Comparison of ENCODE assay signal across 13 cellular contexts in genomic region chr11:88420165-88420781, GRCh38.
A peak's percentile ranks its signal among the peaks of the same experiment; 100 is the strongest.
DNase-seq lines count a peak whose midpoint lies in the region; ATAC-seq and TF ChIP-seq lines count a peak whose summit lies in the region.
"Had no signal": no experiment of that assay in that cellular context is flagged by ENCODE, and none has a peak within 500 bp of the region (broad histone marks: within the 10 kb centered on the region; RNA-seq: fewer than 3 reads in every experiment).

No MANE protein-coding gene starts in this region.

- WGBS in testis, 2 donors: 59 to 60% methylated on average over 7 of the region's 7 CpGs

- no peaks in the 10 kb centered on the region for H3K27me3 ChIP-seq in testis

- DNase-seq in T-helper 2 cell treated with Interferon-gamma antibody and Interleukin-4, amounts not matched to agents 5 μg/mL and 100 μg/mL, for 36 hours (ENCODE audit: low spot score): no peak
- DNase-seq in T-helper 2 cell (no peak), immature natural killer cell (no peak), testis (peak; percentile 16), NCI-H1417 (lab: John Stamatoyannopoulos, UW) (no peak), DMS114 treated with DMSO at 0.1 percent for 48 hours (lab: John Stamatoyannopoulos, UW; ENCODE audit: unreplicated experiment) (no peak), SW 1271 (lab: John Stamatoyannopoulos, UW) (no peak)
- DNase-seq in activated naive CD8-positive, alpha-beta T cell treated with anti-CD3 and anti-CD28 coated beads, Interleukin-2, amount 50 U/mL, for 24 hours: no peak
- DNase-seq: activated CD4-positive, alpha-beta T cell treated with anti-CD3 and anti-CD28 coated beads for 4 hours; naive B cell; NCI-H82 had no signal

- H3K9me3 ChIP-seq in testis: no peaks in the 10 kb centered on the region
- H3K9me3 ChIP-seq: A549, HAP-1 had no signal

- peaks cover 74% of the 10 kb centered on the region for H3K4me1 Mint-ChIP-seq in T-helper 2 cell treated with Interferon-gamma antibody and Interleukin-4, amounts not matched to agents 5 μg/mL and 100 μg/mL, for 36 hours (ENCODE audit: low read depth)
- peaks cover 45% of the 10 kb centered on the region for H3K4me1 Mint-ChIP-seq in activated naive CD8-positive, alpha-beta T cell treated with anti-CD3 and anti-CD28 coated beads, Interleukin-2, amount 50 U/mL, for 24 hours
- peaks cover 81 to 95% of the 10 kb centered on the region in 2 donors for H3K4me1 Mint-ChIP-seq in immature natural killer cell

- no peaks in the 10 kb centered on the region for H3K4me1 ChIP-seq in testis
- H3K4me1 ChIP-seq: A549, HAP-1 had no signal

- intact Hi-C loops in testis (cut with DNase I; ENCODE audit: low total_unique reads): no loop called here

- H3K4me3 Mint-ChIP-seq in T-helper 2 cell treated with Interferon-gamma antibody and Interleukin-4, amounts not matched to agents 5 μg/mL and 100 μg/mL, for 36 hours: no peak overlapping the region
- H3K4me3 Mint-ChIP-seq in activated naive CD8-positive, alpha-beta T cell treated with anti-CD3 and anti-CD28 coated beads, Interleukin-2, amount 50 U/mL, for 24 hours: no peak overlapping the region
- peak overlapping the region in 3 of 5 donors; percentile 24 to 74 (median 36) for H3K4me3 Mint-ChIP-seq in immature natural killer cell
- H3K4me3 Mint-ChIP-seq: naive B cell had no signal

- TF ChIP-seq CTCF in testis (IDR thresholded peaks at IDR 0.05): no peak

- H3K4me3 ChIP-seq in testis: no peak overlapping the region
- H3K4me3 ChIP-seq: A549, HAP-1 had no signal

- no peak for TF ChIP-seq POLR2A in testis (IDR thresholded peaks at IDR 0.05)

- H3K36me3 ChIP-seq in testis (ENCODE audit: low read depth, missing control alignments): no peaks in the 10 kb centered on the region
- H3K36me3 ChIP-seq: HAP-1 had no signal

- ATAC-seq in activated naive CD8-positive, alpha-beta T cell treated with anti-CD3 and anti-CD28 coated beads, Interleukin-2, amount 50 U/mL, for 24 hours: no peak
- ATAC-seq: A549 had no signal

- no peak overlapping the region for H3K27ac ChIP-seq in testis
- H3K27ac ChIP-seq: A549 had no signal

- peaks cover 4% of the 10 kb centered on the region for H3K9me3 Mint-ChIP-seq in T-helper 2 cell treated with Interferon-gamma antibody and Interleukin-4, amounts not matched to agents 5 μg/mL and 100 μg/mL, for 36 hours
- H3K9me3 Mint-ChIP-seq in activated naive CD8-positive, alpha-beta T cell treated with anti-CD3 and anti-CD28 coated beads, Interleukin-2, amount 50 U/mL, for 24 hours: no peaks in the 10 kb centered on the region
- H3K9me3 Mint-ChIP-seq in immature natural killer cell: peaks cover 0 to 2% (median 0%) of the 10 kb centered on the region in 6 donors

- H3K27ac Mint-ChIP-seq in T-helper 2 cell treated with Interferon-gamma antibody and Interleukin-4, amounts not matched to agents 5 μg/mL and 100 μg/mL, for 36 hours: peak overlapping the region; percentile 44
- H3K27ac Mint-ChIP-seq in activated naive CD8-positive, alpha-beta T cell treated with anti-CD3 and anti-CD28 coated beads, Interleukin-2, amount 50 U/mL, for 24 hours: peak overlapping the region; percentile 57
- peak overlapping the region in 3 of 6 donors; percentile 2 to 80 (median 69) for H3K27ac Mint-ChIP-seq in immature natural killer cell
- H3K27ac Mint-ChIP-seq: naive B cell had no signal

- H3K27me3 Mint-ChIP-seq in T-helper 2 cell treated with Interferon-gamma antibody and Interleukin-4, amounts not matched to agents 5 μg/mL and 100 μg/mL, for 36 hours (ENCODE audit: low read depth): no peaks in the 10 kb centered on the region
- H3K27me3 Mint-ChIP-seq in activated naive CD8-positive, alpha-beta T cell treated with anti-CD3 and anti-CD28 coated beads, Interleukin-2, amount 50 U/mL, for 24 hours: no peaks in the 10 kb centered on the region
- peaks cover 0 to 4% (median 0%) of the 10 kb centered on the region in 3 donors for H3K27me3 Mint-ChIP-seq in immature natural killer cell (ENCODE audit: low read depth in 3 of 3)

- H3K36me3 Mint-ChIP-seq in T-helper 2 cell treated with Interferon-gamma antibody and Interleukin-4, amounts not matched to agents 5 μg/mL and 100 μg/mL, for 36 hours (ENCODE audit: low read depth): peaks cover 16% of the 10 kb centered on the region
- H3K36me3 Mint-ChIP-seq in activated naive CD8-positive, alpha-beta T cell treated with anti-CD3 and anti-CD28 coated beads, Interleukin-2, amount 50 U/mL, for 24 hours (ENCODE audit: low read depth): no peaks in the 10 kb centered on the region
- peaks cover 0 to 4% (median 0%) of the 10 kb centered on the region in 3 donors for H3K36me3 Mint-ChIP-seq in immature natural killer cell
- H3K36me3 Mint-ChIP-seq: naive B cell had no signal

Comparison
In these comparisons a context has a peak if more than half of its experiments do, and no peak if none do; other contexts are left out.
1. H3K4me3 Mint-ChIP-seq: peak in immature natural killer cell (3 of 5); none in T-helper 2 cell treated with Interferon-gamma antibody and Interleukin-4, amounts not matched to agents 5 μg/mL and 100 μg/mL, for 36 hours (single experiment) and activated naive CD8-positive, alpha-beta T cell treated with anti-CD3 and anti-CD28 coated beads, Interleukin-2, amount 50 U/mL, for 24 hours (single experiment).